ENCODE assay signal across 20 cellular contexts in the genomic region with DNA sequence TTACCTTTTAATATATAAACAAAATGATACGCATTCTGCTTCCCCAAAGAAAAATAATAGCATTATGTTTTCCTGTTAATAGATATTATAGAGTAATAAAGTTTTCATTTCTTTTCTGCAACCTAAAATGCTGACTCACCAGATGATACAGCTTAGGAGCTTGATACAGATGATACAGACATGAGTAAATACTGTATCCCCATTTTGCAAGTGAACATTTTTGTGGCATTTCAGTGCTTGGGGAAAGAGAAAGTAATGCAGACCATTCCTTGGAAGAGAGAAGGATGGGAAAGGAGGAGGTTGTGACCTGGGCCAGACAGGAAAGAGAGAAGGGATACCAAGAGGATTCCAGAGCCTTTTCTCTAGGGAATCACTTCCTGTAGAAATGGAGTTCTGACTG.
DNase-seq lines count a peak whose midpoint lies in the region; ATAC-seq, FAIRE-seq and TF ChIP-seq lines count a peak whose summit lies in the region.
"Had no signal": no experiment of that assay in that cellular context is flagged by ENCODE, and none has a peak within 500 bp of the region (broad histone marks: within the 10 kb centered on the region; RNA-seq: fewer than 3 reads in every experiment).

No MANE protein-coding gene starts in this region.

- no peak overlapping the region for H3K4me3 ChIP-seq in bronchial epithelial cell (ENCODE audit: low read depth, low read length)
- H3K4me3 ChIP-seq in heart right ventricle: no peak overlapping the region
- H3K4me3 ChIP-seq: suprapubic skin had no signal

- no peak for FAIRE-seq in bronchial epithelial cell (lab: Jason Lieb, UNC)

- intact Hi-C loops in heart right ventricle (cut with DNase I): loop anchor here in 2 of 10 donors (10.0 kb wide), 2 partner anchors 363 to 1153 kb away; no protein-coding TSS in a partner anchor

- no peaks in the 10 kb centered on the region for H3K4me1 ChIP-seq in heart right ventricle
- H3K4me1 ChIP-seq: suprapubic skin had no signal

- no peaks in the 10 kb centered on the region for H3K36me3 ChIP-seq in bronchial epithelial cell (ENCODE audit: control insufficient read depth, insufficient read depth, low read length)
- H3K36me3 ChIP-seq in heart right ventricle: no peaks in the 10 kb centered on the region
- H3K36me3 ChIP-seq: BE2C, neutrophil, suprapubic skin had no signal

- H3K9me3 ChIP-seq in heart right ventricle: peaks cover 0 to 13% (median under 1%) of the 10 kb centered on the region in 11 donors
- H3K9me3 ChIP-seq: BE2C, neutrophil, suprapubic skin had no signal

- no peak for TF ChIP-seq CTCF in bronchial epithelial cell (IDR thresholded peaks at IDR 0.05; ENCODE audit: insufficient read depth, low read length, severe bottlenecking)
- TF ChIP-seq CTCF in heart right ventricle (IDR thresholded peaks at IDR 0.05): no peak

- H3K27me3 ChIP-seq in bronchial epithelial cell (ENCODE audit: control insufficient read depth, insufficient read depth, low read length): no peaks in the 10 kb centered on the region
- no peaks in the 10 kb centered on the region for H3K27me3 ChIP-seq in heart right ventricle
- H3K27me3 ChIP-seq: BE2C, neutrophil, suprapubic skin had no signal

- ATAC-seq in HG02763 (IDR thresholded peaks at IDR 0.05; ENCODE audit: unreplicated experiment) (no peak), heart right ventricle (no peak)
- ATAC-seq: left colon, right cardiac atrium had no signal

- DNase-seq in AG08395 (ENCODE audit: low spot score): peak; percentile 69
- DNase-seq in HS-5 (ENCODE audit: low read depth): peak; percentile 81
- peak; percentile 5 for DNase-seq in bronchial epithelial cell (ENCODE audit: low read depth)
- peak; percentile 80 for DNase-seq in kidney tubule cell (ENCODE audit: low spot score)
- no peak for DNase-seq in HT-29 (ENCODE audit: low spot score)
- DNase-seq in SHP77 (lab: John Stamatoyannopoulos, UW): no peak
- no peak for DNase-seq in heart right ventricle
- DNase-seq: activated gamma-delta T cell; aorta; BE2C; hippocampal formation; KBM-7; left colon; NCI-H1105; NCI-H2171; right cardiac atrium; stimulated activated CD4-positive, alpha-beta T cell treated with anti-CD3 and anti-CD28 coated beads, Interleukin-2, amount 100 ng/mL, for 48 hours had no signal

- H3K27ac ChIP-seq in heart right ventricle: no peak overlapping the region
- H3K27ac ChIP-seq: neutrophil, suprapubic skin had no signal

- 93 to 95% methylated on average over 1 of the region's 1 CpG for WGBS in heart right ventricle, 2 donors

Comparison
In these comparisons a context has a peak if more than half of its experiments do, and no peak if none do; other contexts are left out.
1. DNase-seq: peak in AG08395 (single experiment), HS-5 (single experiment), bronchial epithelial cell (single experiment) and kidney tubule cell (single experiment); none in HT-29 (single experiment), SHP77 (0 of 2) and heart right ventricle (0 of 2).